In the genomic region with DNA sequence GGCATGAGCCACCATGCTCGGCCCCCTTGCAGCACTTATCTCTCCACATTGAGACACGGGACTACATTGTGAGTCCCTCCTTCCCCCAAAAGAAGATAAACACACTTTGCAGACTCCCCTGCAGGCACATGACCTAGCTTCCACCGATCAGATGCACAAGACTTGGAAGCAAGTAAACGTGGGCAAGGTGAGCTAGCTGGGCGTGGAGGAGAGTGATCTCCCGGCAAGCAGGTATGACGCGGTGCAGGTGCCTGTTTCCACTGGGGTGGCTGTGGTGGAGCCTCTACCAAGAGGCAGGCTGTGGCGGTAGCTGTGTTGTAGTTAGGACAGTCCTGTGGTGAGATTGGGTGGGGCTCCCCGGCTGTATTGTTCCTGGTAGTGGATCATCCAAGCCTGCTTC, we compare ENCODE assay signal across 1 cellular context.
A peak's percentile ranks its signal among the peaks of the same experiment; 100 is the strongest.
TF ChIP-seq lines count a peak whose summit lies in the region.

No MANE protein-coding gene starts in this region.

TF ChIP-seq in K562, 482 proteins besides CTCF, POLR2A, EP300 and RAD21 (continued from another document):
- TF ChIP-seq, protein P1, sequence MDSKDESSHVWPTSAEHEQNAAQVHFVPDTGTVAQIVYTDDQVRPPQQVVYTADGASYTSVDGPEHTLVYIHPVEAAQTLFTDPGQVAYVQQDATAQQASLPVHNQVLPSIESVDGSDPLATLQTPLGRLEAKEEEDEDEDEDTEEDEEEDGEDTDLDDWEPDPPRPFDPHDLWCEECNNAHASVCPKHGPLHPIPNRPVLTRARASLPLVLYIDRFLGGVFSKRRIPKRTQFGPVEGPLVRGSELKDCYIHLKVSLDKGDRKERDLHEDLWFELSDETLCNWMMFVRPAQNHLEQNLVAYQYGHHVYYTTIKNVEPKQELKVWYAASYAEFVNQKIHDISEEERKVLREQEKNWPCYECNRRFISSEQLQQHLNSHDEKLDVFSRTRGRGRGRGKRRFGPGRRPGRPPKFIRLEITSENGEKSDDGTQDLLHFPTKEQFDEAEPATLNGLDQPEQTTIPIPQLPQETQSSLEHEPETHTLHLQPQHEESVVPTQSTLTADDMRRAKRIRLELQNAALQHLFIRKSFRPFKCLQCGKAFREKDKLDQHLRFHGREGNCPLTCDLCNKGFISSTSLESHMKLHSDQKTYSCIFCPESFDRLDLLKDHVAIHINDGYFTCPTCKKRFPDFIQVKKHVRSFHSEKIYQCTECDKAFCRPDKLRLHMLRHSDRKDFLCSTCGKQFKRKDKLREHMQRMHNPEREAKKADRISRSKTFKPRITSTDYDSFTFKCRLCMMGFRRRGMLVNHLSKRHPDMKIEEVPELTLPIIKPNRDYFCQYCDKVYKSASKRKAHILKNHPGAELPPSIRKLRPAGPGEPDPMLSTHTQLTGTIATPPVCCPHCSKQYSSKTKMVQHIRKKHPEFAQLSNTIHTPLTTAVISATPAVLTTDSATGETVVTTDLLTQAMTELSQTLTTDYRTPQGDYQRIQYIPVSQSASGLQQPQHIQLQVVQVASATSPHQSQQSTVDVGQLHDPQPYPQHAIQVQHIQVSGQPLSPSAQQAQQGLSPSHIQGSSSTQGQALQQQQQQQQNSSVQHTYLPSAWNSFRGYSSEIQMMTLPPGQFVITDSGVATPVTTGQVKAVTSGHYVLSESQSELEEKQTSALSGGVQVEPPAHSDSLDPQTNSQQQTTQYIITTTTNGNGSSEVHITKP (IDR thresholded peaks at IDR 0.05; ENCODE audit: partially characterized antibody), result peak; percentile 38
- TF ChIP-seq GTF2E2 (tag; IDR thresholded peaks at IDR 0.05) (no peak), CTBP1 (IDR thresholded peaks at IDR 0.05; ENCODE audit: borderline replicate concordance) (peak; percentile 83; the same call in 1 of the 2 replicates), L3MBTL2 (IDR thresholded peaks at IDR 0.05) (peak; percentile 54; the same call in 1 of the 2 replicates), ZNF212 (CRISPR knock-in tag; IDR thresholded peaks at IDR 0.05) (no peak), CEBPB (tag; IDR thresholded peaks at IDR 0.05) (no peak), RAD51 (IDR thresholded peaks at IDR 0.05; ENCODE audit: borderline replicate concordance, low read depth) (peak; percentile 54; the same call in 1 of the 2 replicates), ARID1B (IDR thresholded peaks at IDR 0.05) (peak; percentile 64), ADNP (tag; IDR thresholded peaks at IDR 0.05) (peak; percentile 69), TRIM28 (IDR thresholded peaks at IDR 0.05) (no peak), FOS (IDR thresholded peaks at IDR 0.05; ENCODE audit: extremely low read depth, insufficient read length) (no peak), ZNF23 (CRISPR knock-in tag; IDR thresholded peaks at IDR 0.05) (no peak), POLR3G (IDR thresholded peaks at IDR 0.05; ENCODE audit: extremely low read depth, insufficient read length, insufficient replicate concordance) (no peak), ZEB2 (IDR thresholded peaks at IDR 0.05) (peak; percentile 79; the same call in 1 of the 2 replicates), ZNF282 (CRISPR knock-in tag; IDR thresholded peaks at IDR 0.05) (no peak), MAZ (CRISPR knock-in tag; conservative IDR thresholded peaks at IDR 0.05 in 1 of 2, IDR thresholded peaks at IDR 0.05 in 1 of 2) (peak in 1 of 2 experiments; percentile 54; a peak in 2 of 4 replicates), HDAC2 (IDR thresholded peaks at IDR 0.05) (peak; percentile 39; the same call in 1 of the 2 replicates), KLF13 (tag; IDR thresholded peaks at IDR 0.05; ENCODE audit: borderline replicate concordance, low read depth) (no peak), SMARCE1 (IDR thresholded peaks at IDR 0.05) (no peak), CREM (IDR thresholded peaks at IDR 0.05; ENCODE audit: low read depth) (0 out of 2 replicates have a peak, but pooled peaks have one; percentile 10), HDAC1 (IDR thresholded peaks at IDR 0.05) (peak in 1 of 2 experiments; percentile 45; a peak in 2 of 4 replicates), ZNF79 (CRISPR knock-in tag; IDR thresholded peaks at IDR 0.05; ENCODE audit: low read depth) (no peak), XRCC4 (IDR thresholded peaks at IDR 0.05; ENCODE audit: extremely low read depth, insufficient read depth, insufficient read length) (no peak), HDGF (IDR thresholded peaks at IDR 0.05) (peak; percentile 49; the same call in 1 of the 2 replicates), HMG20B (CRISPR knock-in tag; IDR thresholded peaks at IDR 0.05) (no peak), CCNT2 (IDR thresholded peaks at IDR 0.05; ENCODE audit: borderline replicate concordance, extremely low read depth, insufficient read length, low read depth, low read length) (no peak), JUND (IDR thresholded peaks at IDR 0.05; ENCODE audit: borderline replicate concordance, low read depth, low read length) (0 out of 2 replicates have a peak, but pooled peaks have one; percentile 3), JUND (tag; IDR thresholded peaks at IDR 0.05; ENCODE audit: borderline replicate concordance, low read depth, low read length) (no peak), CBFA2T2 (conservative IDR thresholded peaks at IDR 0.05) (peak; percentile 41), RBFOX2 (IDR thresholded peaks at IDR 0.05; ENCODE audit: low read depth, low read length) (no peak), RFX7 (CRISPR knock-in tag; IDR thresholded peaks at IDR 0.05) (no peak), ZNF3 (CRISPR knock-in tag; IDR thresholded peaks at IDR 0.05) (no peak), BCOR (IDR thresholded peaks at IDR 0.05) (peak; percentile 60; the same call in 1 of the 2 replicates), ZNF77 (CRISPR knock-in tag; IDR thresholded peaks at IDR 0.05) (no peak), TCF3 (CRISPR knock-in tag; IDR thresholded peaks at IDR 0.05) (no peak; the same call in 1 of the 2 replicates), TAF9B (IDR thresholded peaks at IDR 0.05; ENCODE audit: partially characterized antibody) (no peak)
- TF ChIP-seq, protein P2, sequence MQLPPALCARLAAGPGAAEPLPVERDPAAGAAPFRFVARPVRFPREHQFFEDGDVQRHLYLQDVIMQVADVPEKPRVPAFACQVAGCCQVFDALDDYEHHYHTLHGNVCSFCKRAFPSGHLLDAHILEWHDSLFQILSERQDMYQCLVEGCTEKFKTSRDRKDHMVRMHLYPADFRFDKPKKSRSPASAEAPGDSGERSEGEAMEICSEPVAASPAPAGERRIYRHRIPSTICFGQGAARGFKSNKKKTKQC (CRISPR knock-in tag; IDR thresholded peaks at IDR 0.05), result no peak
- TF ChIP-seq, protein P3, sequence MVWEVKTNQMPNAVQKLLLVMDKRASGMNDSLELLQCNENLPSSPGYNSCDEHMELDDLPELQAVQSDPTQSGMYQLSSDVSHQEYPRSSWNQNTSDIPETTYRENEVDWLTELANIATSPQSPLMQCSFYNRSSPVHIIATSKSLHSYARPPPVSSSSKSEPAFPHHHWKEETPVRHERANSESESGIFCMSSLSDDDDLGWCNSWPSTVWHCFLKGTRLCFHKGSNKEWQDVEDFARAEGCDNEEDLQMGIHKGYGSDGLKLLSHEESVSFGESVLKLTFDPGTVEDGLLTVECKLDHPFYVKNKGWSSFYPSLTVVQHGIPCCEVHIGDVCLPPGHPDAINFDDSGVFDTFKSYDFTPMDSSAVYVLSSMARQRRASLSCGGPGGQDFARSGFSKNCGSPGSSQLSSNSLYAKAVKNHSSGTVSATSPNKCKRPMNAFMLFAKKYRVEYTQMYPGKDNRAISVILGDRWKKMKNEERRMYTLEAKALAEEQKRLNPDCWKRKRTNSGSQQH (CRISPR knock-in tag; IDR thresholded peaks at IDR 0.05), result no peak
- TF ChIP-seq, protein P4, sequence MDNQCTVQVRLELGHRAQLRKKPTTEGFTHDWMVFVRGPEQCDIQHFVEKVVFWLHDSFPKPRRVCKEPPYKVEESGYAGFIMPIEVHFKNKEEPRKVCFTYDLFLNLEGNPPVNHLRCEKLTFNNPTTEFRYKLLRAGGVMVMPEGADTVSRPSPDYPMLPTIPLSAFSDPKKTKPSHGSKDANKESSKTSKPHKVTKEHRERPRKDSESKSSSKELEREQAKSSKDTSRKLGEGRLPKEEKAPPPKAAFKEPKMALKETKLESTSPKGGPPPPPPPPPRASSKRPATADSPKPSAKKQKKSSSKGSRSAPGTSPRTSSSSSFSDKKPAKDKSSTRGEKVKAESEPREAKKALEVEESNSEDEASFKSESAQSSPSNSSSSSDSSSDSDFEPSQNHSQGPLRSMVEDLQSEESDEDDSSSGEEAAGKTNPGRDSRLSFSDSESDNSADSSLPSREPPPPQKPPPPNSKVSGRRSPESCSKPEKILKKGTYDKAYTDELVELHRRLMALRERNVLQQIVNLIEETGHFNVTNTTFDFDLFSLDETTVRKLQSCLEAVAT (IDR thresholded peaks at IDR 0.05), result 0 out of 4 replicates have a peak, but pooled peaks of 1 of the 2 experiments have one; percentile 42
- TF ChIP-seq, protein P5, sequence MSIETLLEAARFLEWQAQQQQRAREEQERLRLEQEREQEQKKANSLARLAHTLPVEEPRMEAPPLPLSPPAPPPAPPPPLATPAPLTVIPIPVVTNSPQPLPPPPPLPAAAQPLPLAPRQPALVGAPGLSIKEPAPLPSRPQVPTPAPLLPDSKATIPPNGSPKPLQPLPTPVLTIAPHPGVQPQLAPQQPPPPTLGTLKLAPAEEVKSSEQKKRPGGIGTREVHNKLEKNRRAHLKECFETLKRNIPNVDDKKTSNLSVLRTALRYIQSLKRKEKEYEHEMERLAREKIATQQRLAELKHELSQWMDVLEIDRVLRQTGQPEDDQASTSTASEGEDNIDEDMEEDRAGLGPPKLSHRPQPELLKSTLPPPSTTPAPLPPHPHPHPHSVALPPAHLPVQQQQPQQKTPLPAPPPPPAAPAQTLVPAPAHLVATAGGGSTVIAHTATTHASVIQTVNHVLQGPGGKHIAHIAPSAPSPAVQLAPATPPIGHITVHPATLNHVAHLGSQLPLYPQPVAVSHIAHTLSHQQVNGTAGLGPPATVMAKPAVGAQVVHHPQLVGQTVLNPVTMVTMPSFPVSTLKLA (conservative IDR thresholded peaks at IDR 0.05), result 0 out of 4 replicates have a peak, but pooled peaks of 1 of the 2 experiments have one; percentile 23
- TF ChIP-seq, protein P6, sequence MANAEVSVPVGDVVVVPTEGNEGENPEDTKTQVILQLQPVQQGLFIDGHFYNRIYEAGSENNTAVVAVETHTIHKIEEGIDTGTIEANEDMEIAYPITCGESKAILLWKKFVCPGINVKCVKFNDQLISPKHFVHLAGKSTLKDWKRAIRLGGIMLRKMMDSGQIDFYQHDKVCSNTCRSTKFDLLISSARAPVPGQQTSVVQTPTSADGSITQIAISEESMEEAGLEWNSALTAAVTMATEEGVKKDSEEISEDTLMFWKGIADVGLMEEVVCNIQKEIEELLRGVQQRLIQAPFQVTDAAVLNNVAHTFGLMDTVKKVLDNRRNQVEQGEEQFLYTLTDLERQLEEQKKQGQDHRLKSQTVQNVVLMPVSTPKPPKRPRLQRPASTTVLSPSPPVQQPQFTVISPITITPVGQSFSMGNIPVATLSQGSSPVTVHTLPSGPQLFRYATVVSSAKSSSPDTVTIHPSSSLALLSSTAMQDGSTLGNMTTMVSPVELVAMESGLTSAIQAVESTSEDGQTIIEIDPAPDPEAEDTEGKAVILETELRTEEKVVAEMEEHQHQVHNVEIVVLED (CRISPR knock-in tag; IDR thresholded peaks at IDR 0.05), result no peak
- TF ChIP-seq, protein P7, sequence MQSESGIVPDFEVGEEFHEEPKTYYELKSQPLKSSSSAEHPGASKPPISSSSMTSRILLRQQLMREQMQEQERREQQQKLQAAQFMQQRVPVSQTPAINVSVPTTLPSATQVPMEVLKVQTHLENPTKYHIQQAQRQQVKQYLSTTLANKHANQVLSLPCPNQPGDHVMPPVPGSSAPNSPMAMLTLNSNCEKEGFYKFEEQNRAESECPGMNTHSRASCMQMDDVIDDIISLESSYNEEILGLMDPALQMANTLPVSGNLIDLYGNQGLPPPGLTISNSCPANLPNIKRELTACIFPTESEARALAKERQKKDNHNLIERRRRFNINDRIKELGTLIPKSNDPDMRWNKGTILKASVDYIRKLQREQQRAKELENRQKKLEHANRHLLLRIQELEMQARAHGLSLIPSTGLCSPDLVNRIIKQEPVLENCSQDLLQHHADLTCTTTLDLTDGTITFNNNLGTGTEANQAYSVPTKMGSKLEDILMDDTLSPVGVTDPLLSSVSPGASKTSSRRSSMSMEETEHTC (IDR thresholded peaks at IDR 0.05), result no peak
